In genomic region chr20:63864978-63865640, GRCh38 we compare ENCODE assay signal across 8 cellular contexts.
DNase-seq lines count a peak whose midpoint lies in the region; ATAC-seq lines count a peak whose summit lies in the region.

Gene TPD52L2, plus strand, starts transcription at chr20:63865270. Its CDS starts 96 bp downstream, at chr20:63865366.

- peak; percentile 71 for ATAC-seq in GM19023 (IDR thresholded peaks at IDR 0.05; ENCODE audit: unreplicated experiment)
- ATAC-seq in HG03280 (IDR thresholded peaks at IDR 0.05; ENCODE audit: unreplicated experiment) = peak; percentile 77
- peak; percentile 93 for ATAC-seq in central memory CD8-positive, alpha-beta T cell (replicated peaks; ENCODE audit: extremely low read depth, poor library complexity, severe bottlenecking)

- H3K4me3 Mint-ChIP-seq in central memory CD8-positive, alpha-beta T cell = peak within 1 kb of the TSS; percentile 89

- H3K4me1 Mint-ChIP-seq in central memory CD8-positive, alpha-beta T cell = peaks cover 41% of the 10 kb centered on the region

- H3K9me3 Mint-ChIP-seq in central memory CD8-positive, alpha-beta T cell = no peaks in the 10 kb centered on the region

- H3K36me3 Mint-ChIP-seq in central memory CD8-positive, alpha-beta T cell (ENCODE audit: insufficient read depth) = peaks cover 30% of the 10 kb centered on the region

- peak within 1 kb of the TSS; percentile 88 for H3K27ac Mint-ChIP-seq in central memory CD8-positive, alpha-beta T cell (ENCODE audit: low read depth)

- no peaks in the 10 kb centered on the region for H3K27me3 Mint-ChIP-seq in central memory CD8-positive, alpha-beta T cell

- peak; percentile 99 for DNase-seq in AG08396 (ENCODE audit: low spot score)
- peak; percentile 99 for DNase-seq in NCI-H446 (lab: John Stamatoyannopoulos, UW)
- peak; percentile 96 for DNase-seq in activated CD4-positive, CD25-positive, alpha-beta regulatory T cell treated with anti-CD3 and anti-CD28 coated beads, Interleukin-2, amount 50 U/mL, for 16 hours (ENCODE audit: low read depth, low spot score)
- peak; percentile 95 for DNase-seq in central memory CD8-positive, alpha-beta T cell (ENCODE audit: low spot score in 2 of 2)
- peak; percentile 99 for DNase-seq in iris pigment epithelial cell (ENCODE audit: low read depth)
- peak; percentile 97 to 98 for DNase-seq in stimulated activated CD4-positive, alpha-beta T cell treated with anti-CD3 and anti-CD28 coated beads, Interleukin-12 subunit alpha, Interleukin-12 subunit beta, amount 100 ng/mL, for 24 hours (ENCODE audit: low read depth in 2 of 2)

Comparison
In these comparisons a context has a peak if more than half of its experiments do, and no peak if none do; other contexts are left out.
1. Peak in every context shown above with its lines: DNase-seq and ATAC-seq.